ENCODE assay signal across 11 cellular contexts in genomic region chr11:66281776-66282467, GRCh38. TPM values are rescaled to one million over a fixed set of nuclear protein-coding genes. Genes with fewer than 3 reads are reported as not detected.
DNase-seq lines count a peak whose midpoint lies in the region; ATAC-seq and TF ChIP-seq lines count a peak whose summit lies in the region.
"Had no signal": no experiment of that assay in that cellular context is flagged by ENCODE, and none has a peak within 500 bp of the region (broad histone marks: within the 10 kb centered on the region; RNA-seq: fewer than 3 reads in every experiment).

No MANE protein-coding gene starts in this region.

- peak overlapping the region; percentile 10 for H3K27ac Mint-ChIP-seq in activated CD8-positive, alpha-beta memory T cell treated with anti-CD3 and anti-CD28 coated beads, Interleukin-2, amount 10 ng/mL, durations not matched to agents 7 days and 5 days
- peak overlapping the region; percentile 77 for H3K27ac Mint-ChIP-seq in activated B cell treated with CpG ODN at 0.5 μM for 24 hours
- H3K27ac Mint-ChIP-seq in glutamatergic neuron (ENCODE audit: unreplicated experiment): peak overlapping the region; percentile 76
- no peak overlapping the region for H3K27ac Mint-ChIP-seq in stimulated activated naive CD8-positive, alpha-beta T cell treated with anti-CD3 and anti-CD28 coated beads, Interleukin-15, Interleukin-2, amounts not matched to agents 100 ng/mL and 50 ng/mL, for 24 hours
- H3K27ac Mint-ChIP-seq in activated CD4-positive, alpha-beta T cell treated with anti-CD3 and anti-CD28 coated beads for 36 hours: no peak overlapping the region

- H3K27me3 Mint-ChIP-seq in activated CD8-positive, alpha-beta memory T cell treated with anti-CD3 and anti-CD28 coated beads, Interleukin-2, amount 10 ng/mL, durations not matched to agents 7 days and 5 days: peaks cover 3% of the 10 kb centered on the region
- no peaks in the 10 kb centered on the region for H3K27me3 Mint-ChIP-seq in activated B cell treated with CpG ODN at 0.5 μM for 24 hours
- peaks cover 18% of the 10 kb centered on the region for H3K27me3 Mint-ChIP-seq in glutamatergic neuron (ENCODE audit: unreplicated experiment)
- H3K27me3 Mint-ChIP-seq in stimulated activated naive CD8-positive, alpha-beta T cell treated with anti-CD3 and anti-CD28 coated beads, Interleukin-15, Interleukin-2, amounts not matched to agents 100 ng/mL and 50 ng/mL, for 24 hours: peaks cover 6% of the 10 kb centered on the region
- no peaks in the 10 kb centered on the region for H3K27me3 Mint-ChIP-seq in activated CD4-positive, alpha-beta T cell treated with anti-CD3 and anti-CD28 coated beads for 36 hours

- TF ChIP-seq CTCF in activated B cell treated with CpG ODN at 0.5 μM for 24 hours (IDR thresholded peaks at IDR 0.05): no peak
- no peak for TF ChIP-seq CTCF in glutamatergic neuron (IDR thresholded peaks at IDR 0.05; ENCODE audit: partially characterized antibody, unreplicated experiment)

- no peaks in the 10 kb centered on the region for H3K9me3 Mint-ChIP-seq in activated CD8-positive, alpha-beta memory T cell treated with anti-CD3 and anti-CD28 coated beads, Interleukin-2, amount 10 ng/mL, durations not matched to agents 7 days and 5 days (ENCODE audit: low read depth)
- H3K9me3 Mint-ChIP-seq in activated B cell treated with CpG ODN at 0.5 μM for 24 hours: no peaks in the 10 kb centered on the region
- H3K9me3 Mint-ChIP-seq in glutamatergic neuron (ENCODE audit: unreplicated experiment): peaks cover 9% of the 10 kb centered on the region
- no peaks in the 10 kb centered on the region for H3K9me3 Mint-ChIP-seq in stimulated activated naive CD8-positive, alpha-beta T cell treated with anti-CD3 and anti-CD28 coated beads, Interleukin-15, Interleukin-2, amounts not matched to agents 100 ng/mL and 50 ng/mL, for 24 hours
- no peaks in the 10 kb centered on the region for H3K9me3 Mint-ChIP-seq in activated CD4-positive, alpha-beta T cell treated with anti-CD3 and anti-CD28 coated beads for 36 hours (ENCODE audit: low read depth)

- intact Hi-C loops in activated B cell treated with CpG ODN at 0.5 μM for 24 hours (cut with micrococcal nuclease): loop anchor here (1.0 kb wide), 3 partner anchors 14 to 60 kb away; partner anchors contain the start of gene RAB1B
- intact Hi-C loops in activated CD4-positive, alpha-beta T cell treated with anti-CD3 and anti-CD28 coated beads for 36 hours (cut with DNase I, micrococcal nuclease): loop anchor here (1.0 kb wide), 2 partner anchors 14 to 60 kb away; partner anchors contain the start of gene RAB1B (in 2 of the 2)

- H3K4me1 Mint-ChIP-seq in activated CD8-positive, alpha-beta memory T cell treated with anti-CD3 and anti-CD28 coated beads, Interleukin-2, amount 10 ng/mL, durations not matched to agents 7 days and 5 days: peaks cover 26% of the 10 kb centered on the region
- H3K4me1 Mint-ChIP-seq in activated B cell treated with CpG ODN at 0.5 μM for 24 hours (peaks cover 38% of the 10 kb centered on the region), glutamatergic neuron (ENCODE audit: low read depth, unreplicated experiment) (peaks cover 30% of the 10 kb centered on the region)
- peaks cover 31% of the 10 kb centered on the region for H3K4me1 Mint-ChIP-seq in stimulated activated naive CD8-positive, alpha-beta T cell treated with anti-CD3 and anti-CD28 coated beads, Interleukin-15, Interleukin-2, amounts not matched to agents 100 ng/mL and 50 ng/mL, for 24 hours (ENCODE audit: low read depth)
- H3K4me1 Mint-ChIP-seq in activated CD4-positive, alpha-beta T cell treated with anti-CD3 and anti-CD28 coated beads for 36 hours: peaks cover 25% of the 10 kb centered on the region

- POLR2A ChIA-PET in activated B cell treated with CpG ODN at 0.5 μM for 24 hours (lab: Charles Lee): interaction anchor here (0.6 to 5.2 kb wide), 7 partner anchors 13 to 570 kb away, joined by 3 to 50 read pairs (median 4); partner anchors contain the start of genes BANF1, EIF1AD and RAB1B
- POLR2A ChIA-PET in activated CD4-positive, alpha-beta T cell treated with anti-CD3 and anti-CD28 coated beads for 36 hours (lab: Charles Lee): interaction anchor here (1.2 kb wide), 1 partner anchor 9 kb away, joined by 3 read pairs; no protein-coding TSS in a partner anchor

- ATAC-seq in activated CD8-positive, alpha-beta memory T cell treated with anti-CD3 and anti-CD28 coated beads, Interleukin-2, amount 10 ng/mL, durations not matched to agents 7 days and 5 days: no peak
- ATAC-seq in activated B cell treated with CpG ODN at 0.5 μM for 24 hours (ENCODE audit: low read depth) (no peak), GM21786 (IDR thresholded peaks at IDR 0.05; ENCODE audit: unreplicated experiment) (no peak), GM21528 (IDR thresholded peaks at IDR 0.05; ENCODE audit: low FRiP score, unreplicated experiment) (no peak)
- ATAC-seq in activated CD4-positive, alpha-beta T cell treated with anti-CD3 and anti-CD28 coated beads for 36 hours: no peak

- CTCF ChIA-PET in activated CD8-positive, alpha-beta memory T cell treated with anti-CD3 and anti-CD28 coated beads, Interleukin-2, amount 10 ng/mL, durations not matched to agents 7 days and 5 days (lab: Charles Lee): interaction anchor here (0.7 to 8.5 kb wide), 18 partner anchors 9 to 156 kb away, joined by 3 to 85 read pairs (median 5); partner anchors contain the start of genes BRMS1, CD248, MRPL11 and RAB1B
- CTCF ChIA-PET in activated B cell treated with CpG ODN at 0.5 μM for 24 hours (lab: Charles Lee): interaction anchor here (0.8 to 2.9 kb wide), 5 partner anchors 9 to 60 kb away, joined by 3 to 23 read pairs (median 3); partner anchors contain the start of gene RAB1B
- CTCF ChIA-PET in activated CD4-positive, alpha-beta T cell treated with anti-CD3 and anti-CD28 coated beads for 36 hours (lab: Charles Lee): interaction anchor here (0.7 to 3.8 kb wide), 8 partner anchors 9 to 392 kb away, joined by 3 to 26 read pairs (median 8); partner anchors contain the start of genes CCDC85B, RAB1B and TMEM151A

- DNase-seq in activated CD8-positive, alpha-beta memory T cell treated with anti-CD3 and anti-CD28 coated beads, Interleukin-2, amount 10 ng/mL, durations not matched to agents 7 days and 5 days: no peak
- no peak for DNase-seq in activated CD8-positive, alpha-beta memory T cell treated with anti-CD3 and anti-CD28 coated beads, Interleukin-2, amount 50 U/mL, for 4 hours
- DNase-seq in activated B cell treated with CpG ODN at 0.5 μM for 24 hours (no peak), glutamatergic neuron (no peak)
- DNase-seq in activated CD4-positive, alpha-beta T cell treated with anti-CD3 and anti-CD28 coated beads for 36 hours: no peak

- no peak overlapping the region for H3K4me3 Mint-ChIP-seq in activated CD8-positive, alpha-beta memory T cell treated with anti-CD3 and anti-CD28 coated beads, Interleukin-2, amount 10 ng/mL, durations not matched to agents 7 days and 5 days
- H3K4me3 Mint-ChIP-seq in activated B cell treated with CpG ODN at 0.5 μM for 24 hours (peak overlapping the region; percentile 32), glutamatergic neuron (ENCODE audit: unreplicated experiment) (peak overlapping the region; percentile 67)
- H3K4me3 Mint-ChIP-seq in stimulated activated naive CD8-positive, alpha-beta T cell treated with anti-CD3 and anti-CD28 coated beads, Interleukin-15, Interleukin-2, amounts not matched to agents 100 ng/mL and 50 ng/mL, for 24 hours: peak overlapping the region; percentile 41
- H3K4me3 Mint-ChIP-seq in activated CD4-positive, alpha-beta T cell treated with anti-CD3 and anti-CD28 coated beads for 36 hours: no peak overlapping the region

- H3K36me3 Mint-ChIP-seq in activated CD8-positive, alpha-beta memory T cell treated with anti-CD3 and anti-CD28 coated beads, Interleukin-2, amount 10 ng/mL, durations not matched to agents 7 days and 5 days: peaks cover 1% of the 10 kb centered on the region
- H3K36me3 Mint-ChIP-seq in activated B cell treated with CpG ODN at 0.5 μM for 24 hours (ENCODE audit: low read depth) (peaks cover 16% of the 10 kb centered on the region), glutamatergic neuron (ENCODE audit: unreplicated experiment) (no peaks in the 10 kb centered on the region)
- peaks cover 3% of the 10 kb centered on the region for H3K36me3 Mint-ChIP-seq in stimulated activated naive CD8-positive, alpha-beta T cell treated with anti-CD3 and anti-CD28 coated beads, Interleukin-15, Interleukin-2, amounts not matched to agents 100 ng/mL and 50 ng/mL, for 24 hours (ENCODE audit: low read depth)
- peaks cover 4% of the 10 kb centered on the region for H3K36me3 Mint-ChIP-seq in activated CD4-positive, alpha-beta T cell treated with anti-CD3 and anti-CD28 coated beads for 36 hours (ENCODE audit: low read depth)

RNA-seq across cellular contexts. Expression of gene CNIH2, which starts 3.9 kb away (rescaled TPM):
- 1 to 10 TPM; 1.1 to 1.2 TPM for total RNA-seq in activated CD8-positive, alpha-beta memory T cell treated with anti-CD3 and anti-CD28 coated beads, Interleukin-2, amount 10 ng/mL, durations not matched to agents 7 days and 5 days
- total RNA-seq in activated B cell treated with CpG ODN at 0.5 μM for 24 hours: 0.93 and 1.0 TPM in 2 replicates
- 61.3 TPM for total RNA-seq in glutamatergic neuron (ENCODE audit: unreplicated experiment)
- 1 to 10 TPM; 1.3 to 1.6 TPM for total RNA-seq in activated CD4-positive, alpha-beta T cell treated with anti-CD3 and anti-CD28 coated beads for 36 hours
- total RNA-seq: left ventricle myocardium inferior, osteoblast had no signal

RNA-seq across cellular contexts. Expression of gene YIF1A, which starts 7.0 kb away (rescaled TPM):
- 10 to 100 TPM; 56.5 to 73.9 TPM for total RNA-seq in activated CD8-positive, alpha-beta memory T cell treated with anti-CD3 and anti-CD28 coated beads, Interleukin-2, amount 10 ng/mL, durations not matched to agents 7 days and 5 days
- total RNA-seq in activated B cell treated with CpG ODN at 0.5 μM for 24 hours (53.4 and 62.6 TPM in 2 replicates), glutamatergic neuron (ENCODE audit: unreplicated experiment) (115 TPM)
- 10 to 100 TPM; 47.5 to 49.8 TPM for total RNA-seq in activated CD4-positive, alpha-beta T cell treated with anti-CD3 and anti-CD28 coated beads for 36 hours

RNA-seq across cellular contexts. Expression of gene TMEM151A, which starts 9.8 kb away (rescaled TPM):
- not detected for total RNA-seq in activated CD8-positive, alpha-beta memory T cell treated with anti-CD3 and anti-CD28 coated beads, Interleukin-2, amount 10 ng/mL, durations not matched to agents 7 days and 5 days
- total RNA-seq in activated B cell treated with CpG ODN at 0.5 μM for 24 hours (not detected in 2 replicates), glutamatergic neuron (ENCODE audit: unreplicated experiment) (19.2 TPM)
- not detected for total RNA-seq in activated CD4-positive, alpha-beta T cell treated with anti-CD3 and anti-CD28 coated beads for 36 hours
- total RNA-seq: endothelial cell of umbilical vein, left ventricle myocardium inferior had no signal

RNA-seq across cellular contexts. Expression of gene RAB1B, which starts 13.5 kb away (rescaled TPM):
- 100 to 1,000 TPM; 146 to 155 TPM for total RNA-seq in activated CD8-positive, alpha-beta memory T cell treated with anti-CD3 and anti-CD28 coated beads, Interleukin-2, amount 10 ng/mL, durations not matched to agents 7 days and 5 days
- 115 and 118 TPM in 2 replicates for total RNA-seq in activated B cell treated with CpG ODN at 0.5 μM for 24 hours
- 85.4 TPM for total RNA-seq in glutamatergic neuron (ENCODE audit: unreplicated experiment)
- total RNA-seq in activated CD4-positive, alpha-beta T cell treated with anti-CD3 and anti-CD28 coated beads for 36 hours: 100 to 1,000 TPM; 114 to 147 TPM

RNA-seq across cellular contexts. Expression of gene KLC2, which starts 24.4 kb away (rescaled TPM):
- 10 to 100 TPM; 44.5 to 56.5 TPM for total RNA-seq in activated CD8-positive, alpha-beta memory T cell treated with anti-CD3 and anti-CD28 coated beads, Interleukin-2, amount 10 ng/mL, durations not matched to agents 7 days and 5 days
- 37.0 and 45.6 TPM in 2 replicates for total RNA-seq in activated B cell treated with CpG ODN at 0.5 μM for 24 hours
- total RNA-seq in glutamatergic neuron (ENCODE audit: unreplicated experiment): 127 TPM
- total RNA-seq in activated CD4-positive, alpha-beta T cell treated with anti-CD3 and anti-CD28 coated beads for 36 hours: 10 to 100 TPM; 28.2 to 29.4 TPM

Comparison
In these comparisons a context has a peak if more than half of its experiments do, and no peak if none do; other contexts are left out.
1. H3K27ac Mint-ChIP-seq: peak in activated CD8-positive, alpha-beta memory T cell treated with anti-CD3 and anti-CD28 coated beads, Interleukin-2, amount 10 ng/mL, durations not matched to agents 7 days and 5 days (single experiment), activated B cell treated with CpG ODN at 0.5 μM for 24 hours (single experiment) and glutamatergic neuron (single experiment); none in stimulated activated naive CD8-positive, alpha-beta T cell treated with anti-CD3 and anti-CD28 coated beads, Interleukin-15, Interleukin-2, amounts not matched to agents 100 ng/mL and 50 ng/mL, for 24 hours (single experiment) and activated CD4-positive, alpha-beta T cell treated with anti-CD3 and anti-CD28 coated beads for 36 hours (single experiment).
2. H3K4me3 Mint-ChIP-seq: peak in activated B cell treated with CpG ODN at 0.5 μM for 24 hours (single experiment), glutamatergic neuron (single experiment) and stimulated activated naive CD8-positive, alpha-beta T cell treated with anti-CD3 and anti-CD28 coated beads, Interleukin-15, Interleukin-2, amounts not matched to agents 100 ng/mL and 50 ng/mL, for 24 hours (single experiment); none in activated CD8-positive, alpha-beta memory T cell treated with anti-CD3 and anti-CD28 coated beads, Interleukin-2, amount 10 ng/mL, durations not matched to agents 7 days and 5 days (single experiment) and activated CD4-positive, alpha-beta T cell treated with anti-CD3 and anti-CD28 coated beads for 36 hours (single experiment).
3. RNA of gene CNIH2, which starts 3.9 kb away (total RNA-seq): 61.3 TPM in glutamatergic neuron (single experiment); 1.3 to 1.6 TPM in activated CD4-positive, alpha-beta T cell treated with anti-CD3 and anti-CD28 coated beads for 36 hours, 1.1 to 1.2 TPM in activated CD8-positive, alpha-beta memory T cell treated with anti-CD3 and anti-CD28 coated beads, Interleukin-2, amount 10 ng/mL, durations not matched to agents 7 days and 5 days and 0.93 to 1.0 TPM in activated B cell treated with CpG ODN at 0.5 μM for 24 hours; every median in the first group is over 10 times any median in the second.
4. RNA of gene TMEM151A, which starts 9.8 kb away (total RNA-seq): 19.2 TPM in glutamatergic neuron (single experiment); not detected in activated CD8-positive, alpha-beta memory T cell treated with anti-CD3 and anti-CD28 coated beads, Interleukin-2, amount 10 ng/mL, durations not matched to agents 7 days and 5 days, not detected in activated CD4-positive, alpha-beta T cell treated with anti-CD3 and anti-CD28 coated beads for 36 hours and not detected in activated B cell treated with CpG ODN at 0.5 μM for 24 hours; every median in the first group is over 10 times any median in the second.